In the genomic region with DNA sequence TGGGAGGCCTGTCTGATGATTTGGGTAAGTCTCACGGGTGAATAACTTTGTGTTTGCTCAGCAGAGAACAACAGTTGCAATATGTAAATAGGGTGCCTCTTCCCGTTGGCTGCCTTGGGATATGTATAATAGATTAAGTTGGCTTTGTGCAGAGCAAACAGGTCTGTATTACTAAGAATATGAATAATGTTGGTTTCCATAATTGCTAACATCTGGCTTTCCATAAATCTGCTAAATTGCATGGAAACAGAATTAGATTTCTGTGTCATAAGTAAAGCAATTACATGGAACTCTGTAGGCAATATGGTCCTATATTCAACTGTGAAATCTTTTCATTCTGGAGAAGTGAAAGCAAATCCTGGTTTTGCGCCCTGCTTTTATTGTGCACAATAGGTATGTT, we compare ENCODE assay signal across 25 cellular contexts.
DNase-seq lines count a peak whose midpoint lies in the region; ATAC-seq, FAIRE-seq and TF ChIP-seq lines count a peak whose summit lies in the region.
"Had no signal": no experiment of that assay in that cellular context is flagged by ENCODE, and none has a peak within 500 bp of the region (broad histone marks: within the 10 kb centered on the region; RNA-seq: fewer than 3 reads in every experiment).

No MANE protein-coding gene starts in this region.

- H3K9me3 Mint-ChIP-seq in activated CD8-positive, alpha-beta T cell treated with anti-CD3 and anti-CD28 coated beads for 36 hours = no peaks in the 10 kb centered on the region
- H3K9me3 Mint-ChIP-seq: GM23338 had no signal

- intact Hi-C loops in activated CD8-positive, alpha-beta T cell treated with anti-CD3 and anti-CD28 coated beads for 36 hours (cut with micrococcal nuclease) = no loop called here

- H3K4me1 Mint-ChIP-seq in activated CD8-positive, alpha-beta T cell treated with anti-CD3 and anti-CD28 coated beads for 36 hours (ENCODE audit: low read depth) = no peaks in the 10 kb centered on the region
- H3K4me1 Mint-ChIP-seq: activated naive CD4-positive, alpha-beta T cell treated with anti-CD3 and anti-CD28 coated beads, Interleukin-2, amount 50 U/mL, for 24 hours; CD4-positive, alpha-beta memory T cell; memory B cell had no signal

- TF ChIP-seq POLR2A in GM12891 (IDR thresholded peaks at IDR 0.05; ENCODE audit: low read depth, low read length) = no peak

- DNase-seq in DMS53 (lab: John Stamatoyannopoulos, UW) (peak; percentile 49), NCI-H1694 treated with DMSO at 0.1 percent for 48 hours (lab: John Stamatoyannopoulos, UW) (peak; percentile 92), RPMI7951 (ENCODE audit: low read depth) (peak; percentile 1), kidney tubule cell (ENCODE audit: low spot score) (peak; percentile 28), GM12891 (ENCODE audit: insufficient read length, low spot score) (no peak), OCI-M1 (lab: John Stamatoyannopoulos, UW) (no peak)
- no peak for DNase-seq in activated CD8-positive, alpha-beta T cell treated with anti-CD3 and anti-CD28 coated beads for 36 hours
- DNase-seq: activated CD4-positive, alpha-beta T cell treated with anti-CD3 and anti-CD28 coated beads for 4 hours; activated T-cell treated with anti-CD3 and anti-CD28 coated beads, Interleukin-2, amount 50 U/mL, for 72 hours; aorta; CD4-positive, alpha-beta memory T cell; central memory CD4-positive, alpha-beta T cell; dermis blood vessel endothelial cell; GF-D8; head of caudate nucleus; NCI-H1436 treated with DMSO at 0.1 percent for 48 hours; NCI-H226; RPMI8226; sigmoid colon; stomach; tibial artery had no signal

- no peak overlapping the region for H3K27ac Mint-ChIP-seq in activated CD8-positive, alpha-beta T cell treated with anti-CD3 and anti-CD28 coated beads for 36 hours
- H3K27ac Mint-ChIP-seq: activated naive CD4-positive, alpha-beta T cell treated with anti-CD3 and anti-CD28 coated beads, Interleukin-2, amount 50 U/mL, for 24 hours; activated T-cell treated with anti-CD3 and anti-CD28 coated beads, Interleukin-2, amount 50 U/mL, for 72 hours; CD4-positive, alpha-beta memory T cell; GM23338; memory B cell; progenitor cell of endocrine pancreas had no signal

- CTCF ChIA-PET in activated CD8-positive, alpha-beta T cell treated with anti-CD3 and anti-CD28 coated beads for 36 hours (lab: Charles Lee) = no interaction called here

- POLR2A ChIA-PET in activated CD8-positive, alpha-beta T cell treated with anti-CD3 and anti-CD28 coated beads for 36 hours (lab: Charles Lee) = no interaction called here

- no peak for TF ChIP-seq CTCF in activated CD8-positive, alpha-beta T cell treated with anti-CD3 and anti-CD28 coated beads for 36 hours (IDR thresholded peaks at IDR 0.05)

- no peak overlapping the region for H3K4me3 Mint-ChIP-seq in activated CD8-positive, alpha-beta T cell treated with anti-CD3 and anti-CD28 coated beads for 36 hours
- H3K4me3 Mint-ChIP-seq: activated naive CD4-positive, alpha-beta T cell treated with anti-CD3 and anti-CD28 coated beads, Interleukin-2, amount 50 U/mL, for 24 hours; activated T-cell treated with anti-CD3 and anti-CD28 coated beads, Interleukin-2, amount 50 U/mL, for 72 hours; CD4-positive, alpha-beta memory T cell; GM23338; memory B cell had no signal

- no peaks in the 10 kb centered on the region for H3K27me3 Mint-ChIP-seq in activated CD8-positive, alpha-beta T cell treated with anti-CD3 and anti-CD28 coated beads for 36 hours
- H3K27me3 Mint-ChIP-seq: activated naive CD4-positive, alpha-beta T cell treated with anti-CD3 and anti-CD28 coated beads, Interleukin-2, amount 50 U/mL, for 24 hours; CD4-positive, alpha-beta memory T cell; memory B cell; progenitor cell of endocrine pancreas had no signal

- FAIRE-seq in GM12891 (lab: Jason Lieb, UNC) = no peak

- no peaks in the 10 kb centered on the region for H3K36me3 Mint-ChIP-seq in activated CD8-positive, alpha-beta T cell treated with anti-CD3 and anti-CD28 coated beads for 36 hours (ENCODE audit: low read depth)
- H3K36me3 Mint-ChIP-seq: activated naive CD4-positive, alpha-beta T cell treated with anti-CD3 and anti-CD28 coated beads, Interleukin-2, amount 50 U/mL, for 24 hours; CD4-positive, alpha-beta memory T cell; memory B cell had no signal

- ATAC-seq in activated CD8-positive, alpha-beta T cell treated with anti-CD3 and anti-CD28 coated beads for 36 hours = no peak
- ATAC-seq: activated T-cell treated with anti-CD3 and anti-CD28 coated beads, Interleukin-2, amount 50 U/mL, for 72 hours; GM23338 had no signal

TF ChIP-seq in GM12891, 5 proteins besides CTCF, POLR2A, EP300 and RAD21:
- TF ChIP-seq POU2F2 (IDR thresholded peaks at IDR 0.05; ENCODE audit: low read depth, low read length) (no peak), PAX5 (IDR thresholded peaks at IDR 0.05; ENCODE audit: insufficient read depth, low read length, severe bottlenecking) (no peak), TAF1 (IDR thresholded peaks at IDR 0.05; ENCODE audit: low read depth, low read length) (no peak), POLR2AphosphoS5 (IDR thresholded peaks at IDR 0.05; ENCODE audit: low read depth, low read length) (no peak), SPI1 (IDR thresholded peaks at IDR 0.05; ENCODE audit: low read depth, low read length) (no peak)

Comparison
In these comparisons a context has a peak if more than half of its experiments do, and no peak if none do; other contexts are left out.
1. DNase-seq: peak in DMS53 (single experiment), NCI-H1694 treated with DMSO at 0.1 percent for 48 hours (single experiment), RPMI7951 (single experiment) and kidney tubule cell (single experiment); none in GM12891 (single experiment), OCI-M1 (single experiment) and activated CD8-positive, alpha-beta T cell treated with anti-CD3 and anti-CD28 coated beads for 36 hours (single experiment).